Comparison of ENCODE assay signal across 8 cellular contexts in genomic region chr20:4082406-4083102, GRCh38.
DNase-seq lines count a peak whose midpoint lies in the region; ATAC-seq and TF ChIP-seq lines count a peak whose summit lies in the region.

No MANE protein-coding gene starts in this region.

- TF ChIP-seq CTCF in GM06990 (IDR thresholded peaks at IDR 0.05; ENCODE audit: insufficient read depth, low read length, poor library complexity, severe bottlenecking) (no peak), brain (conservative IDR thresholded peaks at IDR 0.05) (no peak)

- H4K8ac ChIP-seq in mesenchymal stem cell (ENCODE audit: low read length) = peak overlapping the region; percentile 95

- H3K4me1 Mint-ChIP-seq in brain = peaks cover 42% of the 10 kb centered on the region

- H3K9me3 ChIP-seq in mesenchymal stem cell (ENCODE audit: control insufficient read depth, low read length) (no peaks in the 10 kb centered on the region), thymus (ENCODE audit: control insufficient read depth) (no peaks in the 10 kb centered on the region)

- no peaks in the 10 kb centered on the region for H3K79me1 ChIP-seq in mesenchymal stem cell (replicated peaks; ENCODE audit: low read length, poor library complexity, severe bottlenecking)

- H3K23ac ChIP-seq in mesenchymal stem cell (ENCODE audit: low read length in 2 of 2) = peak overlapping the region in 1 of 2 experiments; percentile 5

- H3K27me3 ChIP-seq in GM06990 (replicated peaks; ENCODE audit: control insufficient read depth, insufficient read depth, low read length) = no peaks in the 10 kb centered on the region
- no peaks in the 10 kb centered on the region for H3K27me3 ChIP-seq in mesenchymal stem cell (ENCODE audit: control insufficient read depth in 1 of 2, insufficient read depth in 1 of 2, low read length in 2 of 2)
- H3K27me3 ChIP-seq in thymus (ENCODE audit: control insufficient read depth, insufficient read depth) = no peaks in the 10 kb centered on the region

- peak overlapping the region; percentile 89 to 92 for H3K4ac ChIP-seq in mesenchymal stem cell (ENCODE audit: low read depth in 1 of 2, low read length in 2 of 2)

- H3K36me3 ChIP-seq in GM06990 (ENCODE audit: control insufficient read depth, insufficient read depth, low read length) = no peaks in the 10 kb centered on the region
- H3K36me3 ChIP-seq in mesenchymal stem cell (ENCODE audit: control insufficient read depth in 1 of 2, insufficient read depth in 2 of 2, low read depth in 1 of 2, low read length in 2 of 2) = no peaks in the 10 kb centered on the region
- H3K36me3 ChIP-seq in thymus (ENCODE audit: control insufficient read depth, insufficient read depth) = no peaks in the 10 kb centered on the region

- H3K36me3 Mint-ChIP-seq in brain = no peaks in the 10 kb centered on the region

- peaks cover 14% of the 10 kb centered on the region for H3K27me3 Mint-ChIP-seq in brain

- H2BK5ac ChIP-seq in mesenchymal stem cell (ENCODE audit: low read depth, low read length, poor library complexity, severe bottlenecking) = no peak overlapping the region

- POLR2A ChIA-PET in HEK293T (lab: Yijun Ruan, JAX) = no interaction called here

- no peak overlapping the region for H3K4me2 ChIP-seq in mesenchymal stem cell (ENCODE audit: low read length, poor library complexity, severe bottlenecking)

- peak overlapping the region in 3 of 5 experiments; percentile 0 to 37 (median 20) for H3K27ac Mint-ChIP-seq in brain

- peaks cover 9 to 11% (median 9%) of the 10 kb centered on the region in 5 experiments for H3K9me3 Mint-ChIP-seq in brain

- CTCF ChIA-PET in HEK293T (lab: Yijun Ruan, JAX) = no interaction called here

- H3K9ac ChIP-seq in mesenchymal stem cell (ENCODE audit: low read length) = peak overlapping the region; percentile 86

- H2AFZ ChIP-seq in mesenchymal stem cell (ENCODE audit: low read depth, low read length) = peak overlapping the region; percentile 8

- peak overlapping the region; percentile 96 for H4K91ac ChIP-seq in mesenchymal stem cell (ENCODE audit: low read length)

- H3K14ac ChIP-seq in mesenchymal stem cell (ENCODE audit: low read length in 2 of 2) = no peak overlapping the region

- H3K4me1 ChIP-seq in mesenchymal stem cell (ENCODE audit: control insufficient read depth, insufficient read depth, low read depth, low read length) (peaks cover 6% of the 10 kb centered on the region), thymus (ENCODE audit: control insufficient read depth, insufficient read depth, low read length) (peaks cover 21% of the 10 kb centered on the region)

- H2AK5ac ChIP-seq in mesenchymal stem cell (ENCODE audit: low read length, severe bottlenecking) = no peak overlapping the region

- WGBS in mesenchymal stem cell = 28% methylated on average over 4 of the region's 8 CpGs
- 3% methylated on average over 6 of the region's 8 CpGs for WGBS in thymus

- peak overlapping the region; percentile 85 to 86 for H3K18ac ChIP-seq in mesenchymal stem cell (ENCODE audit: low read depth in 1 of 2, low read length in 2 of 2)

- H2BK15ac ChIP-seq in mesenchymal stem cell (ENCODE audit: low read depth, poor library complexity, severe bottlenecking) = no peak overlapping the region

- H3K4me3 Mint-ChIP-seq in brain = no peak overlapping the region

- peak overlapping the region; percentile 50 for H2BK120ac ChIP-seq in mesenchymal stem cell (ENCODE audit: low read depth, low read length)

- peak; percentile 68 for DNase-seq in GM06990 (ENCODE audit: extremely low read depth, insufficient read length)
- DNase-seq in T-helper 9 cell = peak; percentile 13
- peak; percentile 89 for DNase-seq in mesenchymal stem cell
- no peak for DNase-seq in HEK293T (ENCODE audit: extremely low spot score)

- H3K4me3 ChIP-seq in GM06990 (replicated peaks; ENCODE audit: low read depth, low read length) (no peak overlapping the region), mesenchymal stem cell (ENCODE audit: insufficient read depth in 1 of 2, low read depth in 1 of 2, low read length in 2 of 2) (peak overlapping the region in 1 of 2 experiments; percentile 56), thymus (ENCODE audit: low read length) (peak overlapping the region; percentile 14)

- peak overlapping the region; percentile 59 to 80 for H2BK12ac ChIP-seq in mesenchymal stem cell (ENCODE audit: low read length in 2 of 2)

- H3K27ac ChIP-seq in mesenchymal stem cell (ENCODE audit: low read length, poor library complexity, severe bottlenecking) (peak overlapping the region; percentile 6), thymus (ENCODE audit: low read depth) (peak overlapping the region; percentile 86)

- peak; percentile 53 for ATAC-seq in HG03378 (IDR thresholded peaks at IDR 0.05; ENCODE audit: unreplicated experiment)
- ATAC-seq in HG03139 (IDR thresholded peaks at IDR 0.05; ENCODE audit: unreplicated experiment) = no peak

TF ChIP-seq in HEK293T, 16 proteins besides CTCF, POLR2A, EP300 and RAD21:
- TF ChIP-seq, protein P1, sequence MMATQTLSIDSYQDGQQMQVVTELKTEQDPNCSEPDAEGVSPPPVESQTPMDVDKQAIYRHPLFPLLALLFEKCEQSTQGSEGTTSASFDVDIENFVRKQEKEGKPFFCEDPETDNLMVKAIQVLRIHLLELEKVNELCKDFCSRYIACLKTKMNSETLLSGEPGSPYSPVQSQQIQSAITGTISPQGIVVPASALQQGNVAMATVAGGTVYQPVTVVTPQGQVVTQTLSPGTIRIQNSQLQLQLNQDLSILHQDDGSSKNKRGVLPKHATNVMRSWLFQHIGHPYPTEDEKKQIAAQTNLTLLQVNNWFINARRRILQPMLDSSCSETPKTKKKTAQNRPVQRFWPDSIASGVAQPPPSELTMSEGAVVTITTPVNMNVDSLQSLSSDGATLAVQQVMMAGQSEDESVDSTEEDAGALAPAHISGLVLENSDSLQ (IDR thresholded peaks at IDR 0.05) = no peak
- TF ChIP-seq CTBP1 (IDR thresholded peaks at IDR 0.05; ENCODE audit: borderline replicate concordance) = no peak
- TF ChIP-seq ELF4 (IDR thresholded peaks at IDR 0.05) = no peak
- TF ChIP-seq FOXM1 (IDR thresholded peaks at IDR 0.05; ENCODE audit: borderline replicate concordance) = no peak
- TF ChIP-seq FOXK2 (IDR thresholded peaks at IDR 0.05) = no peak
- no peak for TF ChIP-seq ZNF384 (IDR thresholded peaks at IDR 0.05)
- no peak for TF ChIP-seq TARDBP (IDR thresholded peaks at IDR 0.05)
- no peak for TF ChIP-seq SUZ12 (IDR thresholded peaks at IDR 0.05)
- no peak for TF ChIP-seq FOXA1 (IDR thresholded peaks at IDR 0.05)
- TF ChIP-seq NFRKB (IDR thresholded peaks at IDR 0.05) = no peak
- TF ChIP-seq LEF1 (IDR thresholded peaks at IDR 0.05; ENCODE audit: borderline replicate concordance) = no peak
- no peak for TF ChIP-seq SP1 (IDR thresholded peaks at IDR 0.05)
- no peak for TF ChIP-seq ARNT (IDR thresholded peaks at IDR 0.05)
- TF ChIP-seq BHLHE40 (IDR thresholded peaks at IDR 0.05; ENCODE audit: borderline replicate concordance) = no peak
- no peak for TF ChIP-seq HDGF (IDR thresholded peaks at IDR 0.05; ENCODE audit: borderline replicate concordance)
- no peak for TF ChIP-seq L3MBTL2 (conservative IDR thresholded peaks at IDR 0.05)
